ENCODE assay signal across 8 cellular contexts in the genomic region with DNA sequence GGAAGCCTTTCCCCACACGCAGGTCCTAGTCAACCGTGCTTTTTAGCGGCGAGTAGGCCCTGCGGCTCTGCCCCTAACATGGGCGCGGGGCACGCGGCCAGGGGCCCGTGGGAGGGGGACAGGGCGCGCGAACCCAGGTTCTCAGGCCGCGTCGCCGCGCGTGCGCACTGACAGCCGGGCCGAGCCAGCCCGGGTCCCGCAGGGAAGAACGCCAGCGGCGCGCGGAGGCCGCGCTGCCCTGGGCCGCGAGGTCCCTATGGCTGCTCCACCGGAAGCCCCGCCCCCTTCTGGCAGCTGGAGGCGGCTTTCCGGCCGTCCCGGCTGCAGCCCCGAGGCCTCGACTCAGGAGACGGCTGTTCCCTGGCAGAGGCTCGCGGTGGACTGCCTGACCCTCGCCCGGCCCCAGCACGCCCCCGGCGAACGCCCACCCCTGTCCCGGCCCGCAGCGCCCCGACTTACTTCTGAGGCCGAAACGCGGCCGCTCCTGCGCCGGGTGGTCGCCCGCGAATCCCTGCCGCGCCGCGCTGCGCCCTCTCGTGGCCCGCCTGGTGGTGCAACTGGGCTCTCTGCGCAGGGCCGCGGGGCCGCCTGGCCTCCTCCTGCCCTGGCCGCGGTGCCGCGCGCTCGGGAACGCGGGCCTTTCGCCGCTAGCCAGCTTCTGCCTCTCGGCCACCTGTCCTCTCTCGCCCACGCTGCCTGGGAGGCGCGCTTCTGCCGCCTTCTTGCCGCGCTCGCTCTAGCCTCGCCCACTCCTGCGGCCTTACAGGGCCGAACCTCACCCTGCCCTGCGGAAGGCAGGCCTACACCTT. TPM values are rescaled to one million over a fixed set of nuclear protein-coding genes. Genes with fewer than 3 reads are reported as not detected.
DNase-seq lines count a peak whose midpoint lies in the region; ATAC-seq and TF ChIP-seq lines count a peak whose summit lies in the region.

No MANE protein-coding gene starts in this region.

- peak; percentile 73 to 90 (median 80) for DNase-seq in CD4-positive, alpha-beta memory T cell
- DNase-seq in NCI-H69 (lab: John Stamatoyannopoulos, UW): peak; percentile 98
- peak; percentile 64 to 71 for DNase-seq in activated CD4-positive, alpha-beta T cell treated with anti-CD3 and anti-CD28 coated beads, Interleukin-2, amount 50 U/mL, for 4 hours
- DNase-seq in right lobe of liver: peak; percentile 95 to 97 (median 96)
- DNase-seq in stimulated activated CD4-positive, alpha-beta T cell treated with anti-CD3 and anti-CD28 coated beads, Interleukin-4, amount 100 ng/mL, for 24 hours: peak; percentile 88

- intact Hi-C loops in CD4-positive, alpha-beta memory T cell (cut with micrococcal nuclease): loop anchor here (1.0 to 10.0 kb wide), 7 partner anchors 13 to 925 kb away; a partner anchor contains a TSS
- intact Hi-C loops in dendritic cell treated with granulocyte-macrophage colony-stimulating factor and Interleukin-4, amounts not matched to agents 40 ng/mL and 50 ng/mL, for 4 days (cut with micrococcal nuclease): loop anchor here (5.0 kb wide), 1 partner anchor 82 kb away; a partner anchor contains a TSS
- intact Hi-C loops in right lobe of liver (cut with DNase I): no loop called here

- H3K9me3 Mint-ChIP-seq in CD4-positive, alpha-beta memory T cell: peaks cover 0 to 2% (median 0%) of the 10 kb centered on the region in 8 donors
- H3K9me3 Mint-ChIP-seq in dendritic cell treated with granulocyte-macrophage colony-stimulating factor and Interleukin-4, amounts not matched to agents 40 ng/mL and 50 ng/mL, for 4 days: no peaks in the 10 kb centered on the region

- CTCF ChIA-PET in CD4-positive, alpha-beta memory T cell (lab: Charles Lee; ENCODE audit: partially characterized antibody): interaction anchor here (0.6 to 6.6 kb wide), 20 partner anchors 9 to 749 kb away, joined by 3 to 65 read pairs (median 4); a partner anchor contains a TSS

- no peaks in the 10 kb centered on the region for H3K27me3 Mint-ChIP-seq in CD4-positive, alpha-beta memory T cell
- peaks cover 31% of the 10 kb centered on the region for H3K27me3 Mint-ChIP-seq in dendritic cell treated with granulocyte-macrophage colony-stimulating factor and Interleukin-4, amounts not matched to agents 40 ng/mL and 50 ng/mL, for 4 days

- no peaks in the 10 kb centered on the region for H3K36me3 ChIP-seq in CD4-positive, alpha-beta memory T cell (ENCODE audit: insufficient read depth, low read length)
- no peaks in the 10 kb centered on the region for H3K36me3 ChIP-seq in right lobe of liver

- H3K27ac ChIP-seq in CD4-positive, alpha-beta memory T cell (ENCODE audit: low read depth, low read length): peak overlapping the region; percentile 60
- H3K27ac ChIP-seq in right lobe of liver: peak overlapping the region; percentile 89 to 92 (median 89)

- peaks cover 13 to 27% (median 19%) of the 10 kb centered on the region in 4 donors for H3K4me1 Mint-ChIP-seq in CD4-positive, alpha-beta memory T cell
- peaks cover 6% of the 10 kb centered on the region for H3K4me1 Mint-ChIP-seq in dendritic cell treated with granulocyte-macrophage colony-stimulating factor and Interleukin-4, amounts not matched to agents 40 ng/mL and 50 ng/mL, for 4 days (ENCODE audit: low read depth)

- H3K9me3 ChIP-seq in CD4-positive, alpha-beta memory T cell (ENCODE audit: control insufficient read depth in 1 of 2, low read length in 2 of 2): no peaks in the 10 kb centered on the region
- H3K9me3 ChIP-seq in right lobe of liver: no peaks in the 10 kb centered on the region

- H3K4me3 Mint-ChIP-seq in CD4-positive, alpha-beta memory T cell: peak overlapping the region; percentile 80 to 95 (median 90)
- peak overlapping the region; percentile 79 for H3K4me3 Mint-ChIP-seq in dendritic cell treated with granulocyte-macrophage colony-stimulating factor and Interleukin-4, amounts not matched to agents 40 ng/mL and 50 ng/mL, for 4 days

- TF ChIP-seq CTCF in right lobe of liver (IDR thresholded peaks at IDR 0.05): peak; percentile 94 to 100 (median 98)

- peak overlapping the region; percentile 8 to 72 for H3K4me3 ChIP-seq in CD4-positive, alpha-beta memory T cell (ENCODE audit: low read length in 2 of 2)
- peak overlapping the region; percentile 67 to 75 (median 69) for H3K4me3 ChIP-seq in right lobe of liver

- 0% methylated on average over 17 of the region's 97 CpGs for WGBS in right lobe of liver (ENCODE audit: insufficient coverage, low coverage, low lambda C conversion rate, missing lambda C conversion rate)

- POLR2A ChIA-PET in CD4-positive, alpha-beta memory T cell (lab: Charles Lee; ENCODE audit: partially characterized antibody): interaction anchor here (0.5 to 3.0 kb wide), 13 partner anchors 9 to 574 kb away, joined by 3 to 40 read pairs (median 5); a partner anchor contains a TSS

- TF ChIP-seq POLR2A in right lobe of liver (IDR thresholded peaks at IDR 0.05): peak; percentile 86

- H3K27ac Mint-ChIP-seq in CD4-positive, alpha-beta memory T cell: peak overlapping the region; percentile 62 to 96 (median 91)
- H3K27ac Mint-ChIP-seq in dendritic cell treated with granulocyte-macrophage colony-stimulating factor and Interleukin-4, amounts not matched to agents 40 ng/mL and 50 ng/mL, for 4 days: peak overlapping the region; percentile 91

- ATAC-seq in GM19397 (IDR thresholded peaks at IDR 0.05; ENCODE audit: unreplicated experiment): peak; percentile 95
- peak; percentile 54 for ATAC-seq in HG03558 (IDR thresholded peaks at IDR 0.05; ENCODE audit: extremely low read depth, unreplicated experiment)
- peak; percentile 91 to 96 (median 94) for ATAC-seq in right lobe of liver

- H3K36me3 Mint-ChIP-seq in CD4-positive, alpha-beta memory T cell: no peaks in the 10 kb centered on the region
- no peaks in the 10 kb centered on the region for H3K36me3 Mint-ChIP-seq in dendritic cell treated with granulocyte-macrophage colony-stimulating factor and Interleukin-4, amounts not matched to agents 40 ng/mL and 50 ng/mL, for 4 days (ENCODE audit: low read depth)

- no peaks in the 10 kb centered on the region for H3K27me3 ChIP-seq in CD4-positive, alpha-beta memory T cell (ENCODE audit: insufficient read depth, low read length)
- no peaks in the 10 kb centered on the region for H3K27me3 ChIP-seq in right lobe of liver

- peaks cover 19% of the 10 kb centered on the region for H3K4me1 ChIP-seq in CD4-positive, alpha-beta memory T cell (ENCODE audit: insufficient read depth, low read length)
- peaks cover 0 to 12% (median 4%) of the 10 kb centered on the region in 4 donors for H3K4me1 ChIP-seq in right lobe of liver

RNA-seq across cellular contexts. Expression of a gene that starts 16.6 kb away (rescaled TPM):
- total RNA-seq in CD4-positive, alpha-beta memory T cell: not detected
- not detected for polyA plus RNA-seq in CD4-positive, alpha-beta memory T cell
- under 1 TPM in 3 of 6 experiments, not detected in 3; 0.12 to 0.18 (median 0.17) TPM for total RNA-seq in right lobe of liver

RNA-seq across cellular contexts. Expression of a gene that starts 23.4 kb away (rescaled TPM):
- total RNA-seq in CD4-positive, alpha-beta memory T cell: 10 to 100 TPM; 13.9 to 14.7 TPM
- 1 to 10 TPM; 8.3 to 8.6 TPM for polyA plus RNA-seq in CD4-positive, alpha-beta memory T cell
- total RNA-seq in right lobe of liver: 10 to 100 TPM; 12.6 to 19.1 (median 16.0) TPM

Comparison
In these comparisons a context has a peak if more than half of its experiments do, and no peak if none do; other contexts are left out.
1. Peak in every context shown above with its lines: DNase-seq, ATAC-seq, H3K4me3 ChIP-seq and H3K27ac ChIP-seq.
2. intact Hi-C loops: an anchor here in CD4-positive, alpha-beta memory T cell (1.0 to 10.0 kb wide) and dendritic cell treated with granulocyte-macrophage colony-stimulating factor and Interleukin-4, amounts not matched to agents 40 ng/mL and 50 ng/mL, for 4 days (5.0 kb wide); none called in right lobe of liver.